Comparison of ENCODE assay signal across 30 cellular contexts in the genomic region with DNA sequence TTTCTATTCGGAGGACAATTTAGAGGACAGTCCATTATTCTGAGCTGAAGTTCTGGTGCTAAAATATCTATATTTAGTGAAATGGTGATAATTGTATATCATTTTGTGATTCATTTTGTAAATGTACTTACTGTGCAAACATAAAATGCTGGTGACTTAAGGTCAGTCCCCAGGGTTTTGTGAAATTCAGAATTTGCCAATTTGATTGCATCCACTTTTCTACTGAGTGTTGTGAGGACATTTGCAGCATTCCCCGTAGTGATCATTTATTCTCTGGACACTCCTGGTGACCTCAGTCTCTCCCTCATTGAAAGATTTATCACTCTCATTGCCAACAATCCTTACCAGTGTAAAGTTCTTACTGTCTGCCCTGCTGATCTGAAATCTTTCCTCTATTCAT.
"Had no signal": no experiment of that assay in that cellular context is flagged by ENCODE, and none has a peak within 500 bp of the region (broad histone marks: within the 10 kb centered on the region; RNA-seq: fewer than 3 reads in every experiment).

No MANE protein-coding gene starts in this region.

- H3K36me3 ChIP-seq: breast epithelium, MG63, Peyer's patch, SJCRH30 had no signal

- H3K9ac ChIP-seq: SK-N-SH had no signal

- DNase-seq: activated CD4-positive, alpha-beta T cell treated with anti-CD3 and anti-CD28 coated beads, Interleukin-2, amount 10 ng/mL, durations not matched to agents 24 days and 14 days; activated CD4-positive, alpha-beta T cell treated with anti-CD3 and anti-CD28 coated beads, Interleukin-2, amount 50 U/mL, for 48 hours; activated CD4-positive, CD25-positive, alpha-beta regulatory T cell treated with anti-CD3 and anti-CD28 coated beads, Interleukin-2, amount 50 U/mL, for 72 hours; activated CD8-positive, alpha-beta memory T cell treated with anti-CD3 and anti-CD28 coated beads, Interleukin-2, amount 10 ng/mL, durations not matched to agents 7 days and 5 days; activated effector memory CD4-positive, alpha-beta T cell treated with Interleukin-2 at 50 U/mL for 16 hours; activated naive CD4-positive, alpha-beta T cell; activated T-cell treated with anti-CD3 and anti-CD28 coated beads, Interleukin-2, amount 50 U/mL, for 24 hours; aorta; caudate nucleus; MG63; MV-4-11; NCI-H1092 treated with DMSO at 0.1 percent for 48 hours; NCI-H1417 treated with DMSO at 0.1 percent for 48 hours; NCI-H1694; NCI-H2029; NCI-H446 treated with DMSO at 0.1 percent for 48 hours; NCI-H524 treated with DMSO at 0.1 percent for 48 hours; NCI-H82; OCI-M1; Peyer's patch; Right ventricle myocardium superior; SJCRH30; SK-N-SH; SW 1271 had no signal

- H3K9me3 Mint-ChIP-seq: activated CD4-positive, alpha-beta T cell treated with anti-CD3 and anti-CD28 coated beads, Interleukin-2, amount 10 ng/mL, durations not matched to agents 24 days and 14 days; activated naive CD4-positive, alpha-beta T cell treated with anti-CD3 and anti-CD28 coated beads, Interleukin-2, amount 50 U/mL, for 24 hours; activated T-cell treated with anti-CD3 and anti-CD28 coated beads, Interleukin-2, amount 50 U/mL, for 24 hours; activated T-helper 1 cell treated with anti-CD3 and anti-CD28 coated beads, Interleukin-12 subunit alpha, Interleukin-12 subunit beta, Interleukin-2, Interleukin-4 antibody, amounts not matched to agents 30 ng/mL and 10 ng/mL and 1 ng/mL, durations not matched to agents 14 hours and 24 hours and 36 hours; T-helper 1 cell treated with Interleukin-12 subunit alpha and Interleukin-12 subunit beta and Interleukin-4 antibody, amounts not matched to agents 30 μg/mL and 1 μg/mL, for 36 hours; WTC11 had no signal

- H3K4me1 Mint-ChIP-seq: activated CD4-positive, alpha-beta T cell treated with anti-CD3 and anti-CD28 coated beads, Interleukin-2, amount 10 ng/mL, durations not matched to agents 24 days and 14 days; activated naive CD4-positive, alpha-beta T cell treated with anti-CD3 and anti-CD28 coated beads, Interleukin-2, amount 50 U/mL, for 24 hours had no signal

- H3K27me3 ChIP-seq: breast epithelium, MG63, Peyer's patch, SJCRH30 had no signal

- H3K36me3 Mint-ChIP-seq: activated CD8-positive, alpha-beta memory T cell treated with anti-CD3 and anti-CD28 coated beads, Interleukin-2, amount 10 ng/mL, durations not matched to agents 7 days and 5 days; activated naive CD4-positive, alpha-beta T cell treated with anti-CD3 and anti-CD28 coated beads, Interleukin-2, amount 50 U/mL, for 24 hours; WTC11 had no signal

- H3K4me2 ChIP-seq: SK-N-SH had no signal

- H3K9me3 ChIP-seq: breast epithelium, MG63, Peyer's patch, SJCRH30, SK-N-SH had no signal

- H3K27me3 Mint-ChIP-seq: activated CD4-positive, alpha-beta T cell treated with anti-CD3 and anti-CD28 coated beads, Interleukin-2, amount 10 ng/mL, durations not matched to agents 24 days and 14 days; activated CD8-positive, alpha-beta memory T cell treated with anti-CD3 and anti-CD28 coated beads, Interleukin-2, amount 10 ng/mL, durations not matched to agents 7 days and 5 days; activated T-cell treated with anti-CD3 and anti-CD28 coated beads, Interleukin-2, amount 50 U/mL, for 24 hours had no signal

- H3K4me3 ChIP-seq: breast epithelium, MG63, Peyer's patch, SJCRH30 had no signal

- H3K4me1 ChIP-seq: breast epithelium had no signal

- H3K27ac ChIP-seq: breast epithelium, Peyer's patch, RWPE1, SJCRH30 had no signal

- ATAC-seq: activated CD8-positive, alpha-beta memory T cell treated with anti-CD3 and anti-CD28 coated beads, Interleukin-2, amount 10 ng/mL, durations not matched to agents 7 days and 5 days; WTC11 had no signal

- H3K4me3 Mint-ChIP-seq: activated CD4-positive, alpha-beta T cell treated with anti-CD3 and anti-CD28 coated beads, Interleukin-2, amount 10 ng/mL, durations not matched to agents 24 days and 14 days; activated CD8-positive, alpha-beta memory T cell treated with anti-CD3 and anti-CD28 coated beads, Interleukin-2, amount 10 ng/mL, durations not matched to agents 7 days and 5 days; activated naive CD4-positive, alpha-beta T cell treated with anti-CD3 and anti-CD28 coated beads, Interleukin-2, amount 50 U/mL, for 24 hours; activated T-cell treated with anti-CD3 and anti-CD28 coated beads, Interleukin-2, amount 50 U/mL, for 24 hours; activated T-helper 1 cell treated with anti-CD3 and anti-CD28 coated beads, Interleukin-12 subunit alpha, Interleukin-12 subunit beta, Interleukin-2, Interleukin-4 antibody, amounts not matched to agents 30 ng/mL and 10 ng/mL and 1 ng/mL, durations not matched to agents 14 hours and 24 hours and 36 hours; T-helper 1 cell treated with Interleukin-12 subunit alpha and Interleukin-12 subunit beta and Interleukin-4 antibody, amounts not matched to agents 30 μg/mL and 1 μg/mL, for 36 hours; WTC11 had no signal

- H3K27ac Mint-ChIP-seq: activated CD4-positive, alpha-beta T cell treated with anti-CD3 and anti-CD28 coated beads, Interleukin-2, amount 10 ng/mL, durations not matched to agents 24 days and 14 days; activated CD8-positive, alpha-beta memory T cell treated with anti-CD3 and anti-CD28 coated beads, Interleukin-2, amount 10 ng/mL, durations not matched to agents 7 days and 5 days; activated naive CD4-positive, alpha-beta T cell treated with anti-CD3 and anti-CD28 coated beads, Interleukin-2, amount 50 U/mL, for 24 hours; activated T-cell treated with anti-CD3 and anti-CD28 coated beads, Interleukin-2, amount 50 U/mL, for 24 hours; activated T-helper 1 cell treated with anti-CD3 and anti-CD28 coated beads, Interleukin-12 subunit alpha, Interleukin-12 subunit beta, Interleukin-2, Interleukin-4 antibody, amounts not matched to agents 30 ng/mL and 10 ng/mL and 1 ng/mL, durations not matched to agents 14 hours and 24 hours and 36 hours; T-helper 1 cell treated with Interleukin-12 subunit alpha and Interleukin-12 subunit beta and Interleukin-4 antibody, amounts not matched to agents 30 μg/mL and 1 μg/mL, for 36 hours; WTC11 had no signal
